Comparison of ENCODE assay signal across 36 cellular contexts in genomic region chr4:109572154-109572553, GRCh38. TPM values are rescaled to one million over a fixed set of nuclear protein-coding genes. Genes with fewer than 3 reads are reported as not detected.
DNase-seq lines count a peak whose midpoint lies in the region; ATAC-seq, FAIRE-seq and TF ChIP-seq lines count a peak whose summit lies in the region.
"Had no signal": no experiment of that assay in that cellular context is flagged by ENCODE, and none has a peak within 500 bp of the region (broad histone marks: within the 10 kb centered on the region; RNA-seq: fewer than 3 reads in every experiment).

No MANE protein-coding gene starts in this region.

- H3K27ac ChIP-seq in K562 (ENCODE audit: extremely low read depth, low read depth, low read length): no peak overlapping the region
- H3K27ac ChIP-seq: 22Rv1; A549; BLaER1; BLaER1 treated with 17β-estradiol and CSF1 and Interleukin-3, amounts not matched to agents 10 nM and 100 nM; C4-2B had no signal

- no peaks in the 10 kb centered on the region for H3K9me3 Mint-ChIP-seq in activated naive CD8-positive, alpha-beta T cell (ENCODE audit: low read depth)
- H3K9me3 Mint-ChIP-seq in activated naive CD8-positive, alpha-beta T cell treated with anti-CD3 and anti-CD28 coated beads for 36 hours: peaks cover 11% of the 10 kb centered on the region
- no peaks in the 10 kb centered on the region for H3K9me3 Mint-ChIP-seq in effector memory CD8-positive, alpha-beta T cell
- H3K9me3 Mint-ChIP-seq: CD8-positive, alpha-beta memory T cell; CD8-positive, alpha-beta T cell had no signal

- H3K79me2 ChIP-seq in K562 (ENCODE audit: control insufficient read depth, insufficient read depth, low read length): no peaks in the 10 kb centered on the region

- in situ Hi-C loops in K562 (cut with MboI): no loop called here
- in situ Hi-C loops in GM13976 (cut with MboI; ENCODE audit: low sequenced_read_pairs, unreplicated experiment): no loop called here

- DNase-seq in activated naive CD8-positive, alpha-beta T cell treated with anti-CD3 and anti-CD28 coated beads for 36 hours: no peak
- DNase-seq in K562 (ENCODE audit: extremely low read depth in 1 of 4, low spot score in 3 of 4) (no peak), GM13976 (ENCODE audit: low spot score) (no peak)
- DNase-seq in effector memory CD8-positive, alpha-beta T cell: no peak
- DNase-seq in activated CD4-positive, CD25-positive, alpha-beta regulatory T cell treated with anti-CD3 and anti-CD28 coated beads, Interleukin-2, amount 50 U/mL, for 72 hours: no peak
- DNase-seq: 8988T; ACHN; AML-193; BE2C; C1 segment of cervical spinal cord; Caco-2; Calu3; CD4-positive, alpha-beta memory T cell; CD4-positive, alpha-beta T cell; CD4-positive, CD25-positive, alpha-beta regulatory T cell; CD8-positive, alpha-beta memory T cell; CD8-positive, alpha-beta T cell; COR-L47; DMS 273 treated with DMSO at 0.1 percent for 48 hours; DMS153; DMS53; DMS79; DMS79 treated with DMSO at 0.1 percent for 48 hours; DND-41; EL had no signal

- CTCF ChIA-PET in K562 (lab: Yijun Ruan, JAX; ENCODE audit: low intra/inter-chr PET ratio): no interaction called here

- H2AFZ ChIP-seq in K562 (ENCODE audit: low read depth, low read length): no peak overlapping the region

- peaks cover 0 to 16% of the 10 kb centered on the region in 2 experiments; a peak in 4 of 5 replicates for H3K4me1 ChIP-seq in K562 (replicated peaks in 1 of 2; ENCODE audit: control insufficient read depth in 2 of 2, insufficient read depth in 2 of 2, low read length in 2 of 2)
- H3K4me1 ChIP-seq: A549, BE2C, Caco-2 had no signal

- TF ChIP-seq POLR2A in K562 (conservative IDR thresholded peaks at IDR 0.05): no peak

- no peak for TF ChIP-seq EP300 in K562 (IDR thresholded peaks at IDR 0.05; ENCODE audit: low read length)

- no peaks in the 10 kb centered on the region for H3K27me3 ChIP-seq in K562 (ENCODE audit: control insufficient read depth in 2 of 2, insufficient read depth in 2 of 2, low read length in 2 of 2)
- H3K27me3 ChIP-seq: BE2C; BLaER1; BLaER1 treated with 17β-estradiol and CSF1 and Interleukin-3, amounts not matched to agents 10 nM and 100 nM had no signal

- peaks cover 13% of the 10 kb centered on the region for H3K36me3 Mint-ChIP-seq in activated naive CD8-positive, alpha-beta T cell
- H3K36me3 Mint-ChIP-seq in activated naive CD8-positive, alpha-beta T cell treated with anti-CD3 and anti-CD28 coated beads for 36 hours: peaks cover 43% of the 10 kb centered on the region
- no peaks in the 10 kb centered on the region for H3K36me3 Mint-ChIP-seq in effector memory CD8-positive, alpha-beta T cell (ENCODE audit: insufficient read depth)

- BruUV-seq in K562 (replicated peaks; lab: Mats Ljungman, UMichigan): no TSS peak

- no peak overlapping the region for H3K4me3 Mint-ChIP-seq in activated naive CD8-positive, alpha-beta T cell
- no peak overlapping the region for H3K4me3 Mint-ChIP-seq in activated naive CD8-positive, alpha-beta T cell treated with anti-CD3 and anti-CD28 coated beads for 36 hours
- H3K4me3 Mint-ChIP-seq in effector memory CD8-positive, alpha-beta T cell: no peak overlapping the region
- H3K4me3 Mint-ChIP-seq: B cell; CD14-positive monocyte; CD4-positive, alpha-beta T cell; CD8-positive, alpha-beta memory T cell; CD8-positive, alpha-beta T cell had no signal

- intact Hi-C loops in K562 (cut with micrococcal nuclease): no loop called here

- H3K4me2 ChIP-seq in K562 (ENCODE audit: insufficient read depth, low read length): no peak overlapping the region
- H3K4me2 ChIP-seq: A549; BLaER1; BLaER1 treated with 17β-estradiol and CSF1 and Interleukin-3, amounts not matched to agents 10 nM and 100 nM had no signal

- no peak for TF ChIP-seq RAD21 in K562 (CRISPR knock-in tag; conservative IDR thresholded peaks at IDR 0.05 in 1 of 2, IDR thresholded peaks at IDR 0.05 in 1 of 2)

- no peaks in the 10 kb centered on the region for H3K27me3 Mint-ChIP-seq in activated naive CD8-positive, alpha-beta T cell
- H3K27me3 Mint-ChIP-seq in activated naive CD8-positive, alpha-beta T cell treated with anti-CD3 and anti-CD28 coated beads for 36 hours: no peaks in the 10 kb centered on the region
- H3K27me3 Mint-ChIP-seq in effector memory CD8-positive, alpha-beta T cell: no peaks in the 10 kb centered on the region
- H3K27me3 Mint-ChIP-seq: B cell; CD4-positive, alpha-beta memory T cell; CD4-positive, alpha-beta T cell; CD4-positive, CD25-positive, alpha-beta regulatory T cell; CD8-positive, alpha-beta memory T cell had no signal

- H3K36me3 ChIP-seq in K562 (ENCODE audit: control insufficient read depth, insufficient read depth, low read length): no peaks in the 10 kb centered on the region
- H3K36me3 ChIP-seq: BE2C, BLaER1 had no signal

- no peak overlapping the region for H3K4me3 ChIP-seq in K562
- H3K4me3 ChIP-seq: A549; BLaER1; BLaER1 treated with 17β-estradiol and CSF1 and Interleukin-3, amounts not matched to agents 10 nM and 100 nM had no signal

- TF ChIP-seq CTCF in K562 (IDR thresholded peaks at IDR 0.05 in 2 of 3, conservative IDR thresholded peaks at IDR 0.05 in 1 of 3; ENCODE audit: insufficient read depth in 2 of 3, low read depth in 1 of 3, low read length in 3 of 3) (no peak), GM13976 (IDR thresholded peaks at IDR 0.05; ENCODE audit: borderline replicate concordance, control extremely low read depth, extremely low read depth, insufficient read depth, missing control alignments) (no peak)

- no peaks in the 10 kb centered on the region for H4K20me1 ChIP-seq in K562 (replicated peaks; ENCODE audit: control insufficient read depth, insufficient read depth, low read length)

- H3K9ac ChIP-seq in K562 (ENCODE audit: insufficient read depth in 1 of 2, low read depth in 2 of 2, low read length in 2 of 2): no peak overlapping the region
- H3K9ac ChIP-seq: BLaER1; BLaER1 treated with 17β-estradiol and CSF1 and Interleukin-3, amounts not matched to agents 10 nM and 100 nM had no signal

- POLR2A ChIA-PET in K562 (lab: Yijun Ruan, JAX): interaction anchor here (0.7 to 1.8 kb wide), 2 partner anchors 9 to 162 kb away, joined by 3 to 6 read pairs; no protein-coding TSS in a partner anchor

- ATAC-seq in K562 (no peak), GM21447 (IDR thresholded peaks at IDR 0.05; ENCODE audit: unreplicated experiment) (no peak)
- ATAC-seq in effector memory CD8-positive, alpha-beta T cell (replicated peaks): no peak
- ATAC-seq: A549; CD8-positive, alpha-beta T cell had no signal

- peaks cover 73% of the 10 kb centered on the region for H3K4me1 Mint-ChIP-seq in activated naive CD8-positive, alpha-beta T cell (ENCODE audit: low read depth)
- peaks cover 59% of the 10 kb centered on the region for H3K4me1 Mint-ChIP-seq in activated naive CD8-positive, alpha-beta T cell treated with anti-CD3 and anti-CD28 coated beads for 36 hours
- H3K4me1 Mint-ChIP-seq in effector memory CD8-positive, alpha-beta T cell (ENCODE audit: low read depth in 2 of 2): peaks cover 34 to 53% of the 10 kb centered on the region in 2 donors

- H3K9me1 ChIP-seq in K562 (ENCODE audit: control insufficient read depth, insufficient read depth, low read length): no peaks in the 10 kb centered on the region

- H3K27ac Mint-ChIP-seq in activated naive CD8-positive, alpha-beta T cell: peak overlapping the region; percentile 22
- H3K27ac Mint-ChIP-seq in activated naive CD8-positive, alpha-beta T cell treated with anti-CD3 and anti-CD28 coated beads for 36 hours: no peak overlapping the region
- peak overlapping the region; percentile 16 to 33 for H3K27ac Mint-ChIP-seq in effector memory CD8-positive, alpha-beta T cell
- H3K27ac Mint-ChIP-seq: B cell; CD4-positive, alpha-beta T cell; CD4-positive, CD25-positive, alpha-beta regulatory T cell had no signal

- H3K9me3 ChIP-seq in K562 (replicated peaks; ENCODE audit: control insufficient read depth, insufficient read depth, low read depth, low read length): no peaks in the 10 kb centered on the region
- H3K9me3 ChIP-seq: A549, BE2C, BLaER1, Caco-2 had no signal

- WGBS in K562 (ENCODE audit: insufficient coverage, low coverage, missing lambda C conversion rate): 23% methylated on average over 3 of the region's 3 CpGs

- FAIRE-seq in K562 (lab: Jason Lieb, UNC) (no peak), islet of Langerhans (lab: Jason Lieb, UNC) (peak; percentile 49)
- FAIRE-seq: A549, D721Med had no signal

TF ChIP-seq in K562, 482 proteins besides CTCF, POLR2A, EP300 and RAD21:
- TF ChIP-seq ZNF3 (CRISPR knock-in tag; IDR thresholded peaks at IDR 0.05): no peak
- no peak for TF ChIP-seq BACH1 (tag; IDR thresholded peaks at IDR 0.05)
- no peak for TF ChIP-seq NFYB (IDR thresholded peaks at IDR 0.05; ENCODE audit: extremely low read depth, insufficient read length)
- TF ChIP-seq RHOXF2B (CRISPR knock-in tag; conservative IDR thresholded peaks at IDR 0.05): no peak
- no peak for TF ChIP-seq MYC (IDR thresholded peaks at IDR 0.05; ENCODE audit: low read depth, low read length)
- no peak for TF ChIP-seq MYC (CRISPR knock-in tag; IDR thresholded peaks at IDR 0.05; ENCODE audit: borderline replicate concordance, low read depth)
- TF ChIP-seq ZNF316 (IDR thresholded peaks at IDR 0.05): peak; percentile 62
- peak; percentile 43; the same call in 1 of the 2 replicates for TF ChIP-seq C11orf30 (IDR thresholded peaks at IDR 0.05; ENCODE audit: low read depth)
- no peak for TF ChIP-seq NFE2L1 (tag; IDR thresholded peaks at IDR 0.05; ENCODE audit: borderline replicate concordance, low read depth)

RNA-seq across cellular contexts. Expression of gene MCUB, which starts 12.1 kb away (rescaled TPM):
- total RNA-seq in activated naive CD8-positive, alpha-beta T cell treated with anti-CD3 and anti-CD28 coated beads for 36 hours: 10 to 100 TPM; 72.7 to 76.1 TPM
- 0.56 and 2.8 TPM in 2 replicates for total RNA-seq in K562 (2011; cell fraction: chromatin; rRNA removed; ENCODE audit: low replicate concordance)
- total RNA-seq in K562 (2011; cell fraction: nucleolus; rRNA removed): 0.66 and 0.67 TPM in 2 replicates
- 1.2 and 1.8 TPM in 2 replicates for total RNA-seq in K562 (2011; cell fraction: nucleoplasm; rRNA removed)
- total RNA-seq in K562 (2014; rRNA removed) (5.4 and 13.8 TPM in 2 replicates), K562 (2014; rRNA removed; fragmentation: Illumina TruSeq; extraction: Trizol) (6.4 and 6.6 TPM in 2 replicates), K562 (2015; rRNA removed; fragmentation: Illumina TruSeq; extraction: Trizol) (4.3 and 4.4 TPM in 2 replicates), K562 (2021) (10.6 and 11.8 TPM in 2 replicates)
- polyA plus RNA-seq in K562 (2011; rRNA removed) (4.3 and 6.0 TPM in 2 replicates), K562 (2014; fragmentation: Illumina TruSeq; extraction: Trizol) (4.5 and 4.6 TPM in 2 replicates), K562 (2014; fragmentation: Nextera tagmentation; extraction: Ambion mirVana) (1 to 10 TPM; 1.4 to 1.6 TPM), K562 (2014; rRNA removed) (8.9 and 21.5 TPM in 2 replicates)
- 4.4 and 5.5 TPM in 2 replicates for polyA plus RNA-seq in K562 (2011; cell fraction: cytosol; rRNA removed)
- polyA plus RNA-seq in K562 (2011; cell fraction: nucleus; rRNA removed): 1.7 and 2.5 TPM in 2 replicates
- polyA plus RNA-seq in K562 (2012): 8.8 and 11.2 TPM in 2 replicates
- 3.0 and 4.2 TPM in 2 replicates for polyA minus RNA-seq in K562 (2011; rRNA and poly(A)+ RNA removed)
- polyA minus RNA-seq in K562 (2011; cell fraction: cytosol; rRNA and poly(A)+ RNA removed): 1.5 TPM in 1 of 2 replicates, not detected in the other
- 0.67 and 0.78 TPM in 2 replicates for polyA minus RNA-seq in K562 (2011; cell fraction: nucleus; rRNA and poly(A)+ RNA removed)

Comparison
In these comparisons a context has a peak if more than half of its experiments do, and no peak if none do; other contexts are left out.
1. RNA of gene MCUB, which starts 12.1 kb away (total RNA-seq): 72.7 to 76.1 TPM in activated naive CD8-positive, alpha-beta T cell treated with anti-CD3 and anti-CD28 coated beads for 36 hours; 0.56 to 13.8 TPM in K562; every median in the first group is over 4 times any median in the second.